9 cellular contexts compared by ENCODE assay signal in the genomic region with DNA sequence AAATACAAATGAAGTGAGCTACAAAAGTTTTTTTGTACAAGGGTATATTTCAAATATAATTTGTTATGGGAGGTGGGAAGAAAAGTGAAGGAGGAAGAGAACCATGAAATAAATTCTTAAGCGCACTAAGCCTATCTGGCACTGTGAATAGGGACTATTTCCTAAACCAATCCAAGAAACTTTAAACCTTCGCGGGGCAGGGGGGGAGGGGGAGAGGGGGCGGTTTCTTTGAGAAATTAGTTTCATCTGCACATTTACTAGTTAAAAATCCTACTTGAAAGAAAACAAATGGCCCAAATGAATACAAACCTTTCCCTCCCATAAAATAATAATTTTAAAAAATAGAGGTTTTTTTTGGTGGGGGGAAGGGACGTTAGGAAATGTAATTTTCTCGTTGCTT. TPM values are rescaled to one million over a fixed set of nuclear protein-coding genes. Genes with fewer than 3 reads are reported as not detected.
DNase-seq lines count a peak whose midpoint lies in the region; ATAC-seq, FAIRE-seq and TF ChIP-seq lines count a peak whose summit lies in the region.
"Had no signal": no experiment of that assay in that cellular context is flagged by ENCODE, and none has a peak within 500 bp of the region (broad histone marks: within the 10 kb centered on the region; RNA-seq: fewer than 3 reads in every experiment).

No MANE protein-coding gene starts in this region.

- intact Hi-C loops in heart left ventricle (cut with DNase I) (loop anchor here in 3 of 10 donors (5.0 to 10.0 kb wide), 4 partner anchors 69 to 134 kb away; partner anchors contain the start of genes ENSA (in 1 of the 3) and MCL1 (in 1 of the 3)), left ventricle myocardium superior (cut with micrococcal nuclease) (no loop called here), adrenal gland (cut with DNase I) (no loop called here)

- H3K4me3 ChIP-seq in heart left ventricle = peak overlapping the region; percentile 51 to 85 (median 73)
- peak overlapping the region; percentile 87 to 97 for H3K4me3 ChIP-seq in stomach smooth muscle (ENCODE audit: low read length in 2 of 2)
- H3K4me3 ChIP-seq in adrenal gland = peak overlapping the region in 2 of 4 donors; percentile 46 to 86

- peak overlapping the region; percentile 92 for H3K27ac Mint-ChIP-seq in activated T-helper 17 cell treated with anti-CD3 and anti-CD28 coated beads, Interleukin-2, amount 50 U/mL, for 72 hours

- DNase-seq in heart left ventricle = no peak
- DNase-seq in left ventricle myocardium superior = no peak
- DNase-seq in iPS-NIHi11 (ENCODE audit: low spot score) = peak; percentile 17
- no peak for DNase-seq in adrenal gland
- no peak for DNase-seq in D721Med (ENCODE audit: insufficient read length, low spot score)

- H3K36me3 ChIP-seq in heart left ventricle = peaks cover 0 to 35% (median 30%) of the 10 kb centered on the region in 9 donors
- H3K36me3 ChIP-seq in stomach smooth muscle (ENCODE audit: control insufficient read depth in 2 of 2, insufficient read depth in 2 of 2, low read length in 2 of 2) = peaks cover 0 to 3% of the 10 kb centered on the region in 2 donors
- peaks cover 0 to 31% of the 10 kb centered on the region in 2 donors for H3K36me3 ChIP-seq in adrenal gland (replicated peaks in 1 of 2)

- no peaks in the 10 kb centered on the region for H3K27me3 ChIP-seq in heart left ventricle
- H3K27me3 ChIP-seq in stomach smooth muscle (ENCODE audit: control insufficient read depth in 1 of 2, insufficient read depth in 2 of 2, low read length in 2 of 2) = no peaks in the 10 kb centered on the region
- no peaks in the 10 kb centered on the region for H3K27me3 ChIP-seq in adrenal gland

- peak overlapping the region; percentile 52 to 62 for H3K9ac ChIP-seq in stomach smooth muscle (ENCODE audit: low read length in 2 of 2)

- peaks cover 4% of the 10 kb centered on the region for H3K27me3 Mint-ChIP-seq in activated T-helper 17 cell treated with anti-CD3 and anti-CD28 coated beads, Interleukin-2, amount 50 U/mL, for 72 hours

- FAIRE-seq in D721Med (lab: Jason Lieb, UNC) = no peak

- H3K36me3 Mint-ChIP-seq in activated T-helper 17 cell treated with anti-CD3 and anti-CD28 coated beads, Interleukin-2, amount 50 U/mL, for 72 hours (ENCODE audit: low read depth) = peaks cover 41% of the 10 kb centered on the region

- no peaks in the 10 kb centered on the region for H3K9me3 Mint-ChIP-seq in activated T-helper 17 cell treated with anti-CD3 and anti-CD28 coated beads, Interleukin-2, amount 50 U/mL, for 72 hours

- TF ChIP-seq CTCF in heart left ventricle (IDR thresholded peaks at IDR 0.05) (no peak), adrenal gland (IDR thresholded peaks at IDR 0.05) (no peak), D721Med (IDR thresholded peaks at IDR 0.05; ENCODE audit: insufficient read depth, missing control alignments) (no peak)

- peak overlapping the region in 11 of 12 donors; percentile 32 to 78 (median 57) for H3K27ac ChIP-seq in heart left ventricle
- H3K27ac ChIP-seq in stomach smooth muscle (ENCODE audit: low read length) = no peak overlapping the region
- H3K27ac ChIP-seq in adrenal gland = peak overlapping the region in 1 of 5 donors; percentile 67

- no peak for TF ChIP-seq POLR2A in heart left ventricle (IDR thresholded peaks at IDR 0.05)
- no peak for TF ChIP-seq POLR2A in adrenal gland (IDR thresholded peaks at IDR 0.05)

- H3K4me3 Mint-ChIP-seq in activated T-helper 17 cell treated with anti-CD3 and anti-CD28 coated beads, Interleukin-2, amount 50 U/mL, for 72 hours = peak overlapping the region; percentile 89

- no peak for ATAC-seq in heart left ventricle
- ATAC-seq in left ventricle myocardium superior = no peak
- ATAC-seq in activated T-helper 17 cell treated with anti-CD3 and anti-CD28 coated beads, Interleukin-2, amount 50 U/mL, for 72 hours (replicated peaks) = no peak
- no peak for ATAC-seq in HG02623 (IDR thresholded peaks at IDR 0.05; ENCODE audit: unreplicated experiment)

- H3K9me3 ChIP-seq in heart left ventricle (no peaks in the 10 kb centered on the region), stomach smooth muscle (ENCODE audit: control insufficient read depth in 2 of 2, low read length in 2 of 2) (no peaks in the 10 kb centered on the region), adrenal gland (replicated peaks in 1 of 3) (no peaks in the 10 kb centered on the region)

- peaks cover 6% of the 10 kb centered on the region for H3K4me1 Mint-ChIP-seq in activated T-helper 17 cell treated with anti-CD3 and anti-CD28 coated beads, Interleukin-2, amount 50 U/mL, for 72 hours

- H3K4me1 ChIP-seq in heart left ventricle = peaks cover 0 to 24% (median 13%) of the 10 kb centered on the region in 12 donors
- H3K4me1 ChIP-seq in stomach smooth muscle (ENCODE audit: control insufficient read depth, insufficient read depth, low read length) = peaks cover 3% of the 10 kb centered on the region
- H3K4me1 ChIP-seq in adrenal gland (replicated peaks in 1 of 2) = peaks cover 19 to 21% of the 10 kb centered on the region in 2 donors

- 1 to 3% (median 1%) methylated on average over 6 of the region's 6 CpGs for WGBS in heart left ventricle, 4 donors
- WGBS in adrenal gland, 4 donors = 0 to 1% (median 0%) methylated on average over 6 of the region's 6 CpGs

RNA-seq across cellular contexts. Expression of gene GOLPH3L, which starts 0.4 kb away (rescaled TPM):
- total RNA-seq in heart left ventricle (10 to 100 TPM; 11.4 to 22.1 (median 14.7) TPM), left ventricle myocardium superior (15.1 TPM), adrenal gland (10 to 100 TPM; 20.0 to 45.3 (median 28.2) TPM)
- polyA plus RNA-seq in heart left ventricle (10 to 100 TPM in 1 of 2 donors, 1 to 10 TPM in 1; 5.5 to 14.4 TPM), adrenal gland (10 to 100 TPM in 1 of 3 donors, 1 to 10 TPM in 2; 6.7 to 98.3 (median 9.6) TPM)
- 10 to 100 TPM; 13.0 to 18.7 TPM for total RNA-seq in activated T-helper 17 cell treated with anti-CD3 and anti-CD28 coated beads, Interleukin-2, amount 50 U/mL, for 72 hours

RNA-seq across cellular contexts. Expression of gene HORMAD1, which starts 24.1 kb away (rescaled TPM):
- under 1 TPM in 2 of 9 donors, not detected in 7; 0.25 to 0.45 TPM for total RNA-seq in heart left ventricle
- not detected for polyA plus RNA-seq in heart left ventricle
- total RNA-seq in left ventricle myocardium superior = 0.37 TPM
- not detected for total RNA-seq in activated T-helper 17 cell treated with anti-CD3 and anti-CD28 coated beads, Interleukin-2, amount 50 U/mL, for 72 hours
- total RNA-seq in adrenal gland = under 1 TPM in 3 of 8 donors, not detected in 5; 0.14 to 0.46 (median 0.32) TPM
- polyA plus RNA-seq in adrenal gland = not detected
- total RNA-seq: renal cortical epithelial cell had no signal
